Comparison of ENCODE assay signal across 20 cellular contexts in the genomic region with DNA sequence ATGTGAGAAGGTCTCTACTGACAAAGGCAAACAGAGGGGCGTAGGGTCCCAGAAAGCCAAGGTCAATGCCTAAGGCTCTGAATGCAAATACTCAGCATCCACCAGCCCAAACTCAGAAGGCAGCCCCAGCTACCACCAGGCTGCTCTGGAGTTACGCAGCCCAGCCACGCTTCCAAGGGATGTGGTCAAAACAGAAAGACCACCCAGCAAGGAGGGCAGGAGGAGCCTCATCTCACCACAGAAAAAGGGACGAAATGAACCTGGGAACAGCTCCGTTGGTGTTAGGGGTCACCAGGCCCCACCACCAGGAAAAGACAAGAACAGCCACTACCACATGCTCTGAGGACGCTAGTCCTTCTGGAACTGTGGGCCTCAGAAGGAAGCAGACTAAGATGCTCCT.
DNase-seq lines count a peak whose midpoint lies in the region; ATAC-seq and TF ChIP-seq lines count a peak whose summit lies in the region.
"Had no signal": no experiment of that assay in that cellular context is flagged by ENCODE, and none has a peak within 500 bp of the region (broad histone marks: within the 10 kb centered on the region; RNA-seq: fewer than 3 reads in every experiment).

No MANE protein-coding gene starts in this region.

- no peak overlapping the region for H2AFZ ChIP-seq in osteoblast (ENCODE audit: low read length)

- TF ChIP-seq POLR2A in heart left ventricle (IDR thresholded peaks at IDR 0.05): no peak

- H3K4me1 ChIP-seq in left ventricle myocardium inferior: peaks cover 67% of the 10 kb centered on the region
- peaks cover 9 to 71% (median 48%) of the 10 kb centered on the region in 12 donors for H3K4me1 ChIP-seq in heart left ventricle
- peaks cover 10% of the 10 kb centered on the region for H3K4me1 ChIP-seq in foreskin keratinocyte
- H3K4me1 ChIP-seq in osteoblast (ENCODE audit: insufficient read depth, low read length): peaks cover 28% of the 10 kb centered on the region
- peaks cover 15% of the 10 kb centered on the region for H3K4me1 ChIP-seq in upper lobe of right lung

- DNase-seq in left ventricle myocardium inferior: no peak
- DNase-seq in heart left ventricle: no peak
- no peak for DNase-seq in foreskin keratinocyte
- DNase-seq in osteoblast (ENCODE audit: insufficient read length, low spot score, missing footprints): no peak
- DNase-seq in upper lobe of right lung: peak; percentile 16
- no peak for DNase-seq in activated gamma-delta T cell treated with Interleukin-2 at 50 U/mL for 16 hours
- no peak for DNase-seq in activated T-cell treated with anti-CD3 and anti-CD28 coated beads, Interleukin-2, amount 50 U/mL, for 1 hour
- DNase-seq: activated naive CD4-positive, alpha-beta T cell; anterior cingulate cortex; COR-L47; effector memory CD4-positive, alpha-beta T cell; H7; hippocampal formation; mesendoderm; NCI-H1417; NCI-H510A treated with DMSO at 0.1 percent for 48 hours; T-helper 2 cell had no signal

- peak overlapping the region; percentile 79 for H3K27ac ChIP-seq in left ventricle myocardium inferior (replicated peaks)
- H3K27ac ChIP-seq in heart left ventricle: peak overlapping the region in 3 of 12 donors; percentile 13 to 42 (median 21)
- peak overlapping the region; percentile 77 for H3K27ac ChIP-seq in foreskin keratinocyte
- peak overlapping the region; percentile 1 for H3K27ac ChIP-seq in osteoblast (ENCODE audit: low read depth, low read length)
- no peak overlapping the region for H3K27ac ChIP-seq in upper lobe of right lung
- H3K27ac ChIP-seq: SK-N-MC, VCaP had no signal

- no peak overlapping the region for H3K4me3 ChIP-seq in left ventricle myocardium inferior
- no peak overlapping the region for H3K4me3 ChIP-seq in heart left ventricle
- H3K4me3 ChIP-seq in osteoblast (ENCODE audit: insufficient read depth, low read length): no peak overlapping the region
- no peak overlapping the region for H3K4me3 ChIP-seq in upper lobe of right lung
- H3K4me3 ChIP-seq: SK-N-MC had no signal

- 86 to 95% (median 93%) methylated on average over 6 of the region's 6 CpGs for WGBS in heart left ventricle, 4 donors

- H3K36me3 ChIP-seq in left ventricle myocardium inferior: no peaks in the 10 kb centered on the region
- peaks cover 0 to 4% (median 0%) of the 10 kb centered on the region in 9 donors for H3K36me3 ChIP-seq in heart left ventricle
- H3K36me3 ChIP-seq in osteoblast (ENCODE audit: insufficient read depth, low read length): peaks cover 4% of the 10 kb centered on the region
- no peaks in the 10 kb centered on the region for H3K36me3 ChIP-seq in upper lobe of right lung

- no peaks in the 10 kb centered on the region for H3K27me3 ChIP-seq in left ventricle myocardium inferior (ENCODE audit: low read depth)
- H3K27me3 ChIP-seq in heart left ventricle: no peaks in the 10 kb centered on the region
- H3K27me3 ChIP-seq in foreskin keratinocyte: no peaks in the 10 kb centered on the region
- no peaks in the 10 kb centered on the region for H3K27me3 ChIP-seq in osteoblast (ENCODE audit: insufficient read depth, low read length)
- H3K27me3 ChIP-seq in upper lobe of right lung: no peaks in the 10 kb centered on the region

- intact Hi-C loops in left ventricle myocardium inferior (cut with micrococcal nuclease): no loop called here
- intact Hi-C loops in heart left ventricle (cut with DNase I): no loop called here
- intact Hi-C loops in upper lobe of right lung (cut with DNase I): no loop called here

- no peak overlapping the region for H3K4me2 ChIP-seq in osteoblast (ENCODE audit: insufficient read depth, low read length)

- peaks cover 64% of the 10 kb centered on the region for H4K20me1 ChIP-seq in osteoblast (ENCODE audit: insufficient read depth, low read length)

- ATAC-seq in heart left ventricle (no peak), foreskin keratinocyte (no peak), upper lobe of right lung (no peak), esophagus mucosa (no peak)

- H3K9me3 ChIP-seq in left ventricle myocardium inferior (replicated peaks) (no peaks in the 10 kb centered on the region), heart left ventricle (no peaks in the 10 kb centered on the region), osteoblast (ENCODE audit: low read depth, low read length) (no peaks in the 10 kb centered on the region), upper lobe of right lung (no peaks in the 10 kb centered on the region)

- TF ChIP-seq CTCF in left ventricle myocardium inferior (IDR thresholded peaks at IDR 0.05; ENCODE audit: borderline replicate concordance) (no peak), heart left ventricle (IDR thresholded peaks at IDR 0.05) (no peak), foreskin keratinocyte (conservative IDR thresholded peaks at IDR 0.05) (no peak), osteoblast (IDR thresholded peaks at IDR 0.05; ENCODE audit: extremely low read depth, low read depth, low read length) (no peak), upper lobe of right lung (IDR thresholded peaks at IDR 0.05) (no peak)

- H3K79me2 ChIP-seq in osteoblast (ENCODE audit: insufficient read depth, low read length): peaks cover 97% of the 10 kb centered on the region
